Comparison of ENCODE assay signal across 8 cellular contexts in the genomic region with DNA sequence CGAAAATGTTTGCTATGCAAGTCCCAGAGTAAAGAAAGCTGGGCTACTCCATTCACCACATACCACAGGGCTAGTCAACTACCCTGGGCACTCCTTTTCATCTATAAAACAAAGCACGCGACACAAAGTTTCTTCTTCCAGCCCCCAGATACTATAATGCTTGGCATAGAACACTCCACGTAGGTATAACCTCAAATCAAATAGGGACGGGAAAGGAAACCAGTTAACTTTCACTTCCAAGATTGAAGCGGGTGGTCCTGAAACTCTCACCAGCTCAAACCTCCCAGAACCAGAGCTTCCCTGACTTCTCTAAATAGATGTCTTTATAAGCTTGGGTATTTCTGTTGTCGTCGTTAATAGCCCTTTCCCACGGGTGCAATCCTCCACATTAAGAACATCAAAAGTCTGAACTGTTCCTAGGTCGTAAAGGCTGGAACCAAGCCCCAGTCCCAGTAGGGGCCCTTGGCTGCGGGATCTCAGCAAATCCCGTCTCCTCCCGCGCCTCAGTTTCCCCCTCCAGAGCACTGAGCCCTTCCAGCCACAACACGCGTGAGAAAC. TPM values are rescaled to one million over a fixed set of nuclear protein-coding genes. Genes with fewer than 3 reads are reported as not detected.
A peak's percentile ranks its signal among the peaks of the same experiment; 100 is the strongest.
DNase-seq lines count a peak whose midpoint lies in the region; ATAC-seq and TF ChIP-seq lines count a peak whose summit lies in the region.

No MANE protein-coding gene starts in this region.

- H4K20me1 ChIP-seq in DND-41 (ENCODE audit: insufficient read depth, low read length): no peaks in the 10 kb centered on the region

- no peaks in the 10 kb centered on the region for H3K79me2 ChIP-seq in DND-41 (ENCODE audit: insufficient read depth, low read length)

- peak overlapping the region; percentile 54 for H3K9ac ChIP-seq in DND-41 (ENCODE audit: low read depth, low read length)
- peak overlapping the region; percentile 86 for H3K9ac ChIP-seq in iPS-20b (ENCODE audit: low read depth, low read length)

- H3K36me3 ChIP-seq in DND-41 (ENCODE audit: insufficient read depth, low read length) (no peaks in the 10 kb centered on the region), iPS-20b (ENCODE audit: insufficient read depth, low read depth, low read length) (no peaks in the 10 kb centered on the region), spleen (peaks cover 0 to 8% (median 2%) of the 10 kb centered on the region in 6 donors)

- H3K27me3 ChIP-seq in DND-41 (ENCODE audit: insufficient read depth, low read length, poor library complexity) (no peaks in the 10 kb centered on the region), iPS-20b (ENCODE audit: insufficient read depth, low read length) (peaks cover 12% of the 10 kb centered on the region), spleen (replicated peaks in 1 of 7) (peaks cover 0 to 38% (median 0%) of the 10 kb centered on the region in 7 donors)

- TF ChIP-seq POLR2A in spleen (IDR thresholded peaks at IDR 0.05): no peak

- peak overlapping the region; percentile 3 to 66; a peak in 3 of 4 replicates for H3K4me3 ChIP-seq in DND-41 (ENCODE audit: low read depth in 1 of 2, low read length in 2 of 2)
- H3K4me3 ChIP-seq in iPS-20b (ENCODE audit: low read length): peak overlapping the region; percentile 96
- peak overlapping the region; percentile 48 to 76 (median 52) for H3K4me3 ChIP-seq in spleen

- H3K4me1 ChIP-seq in DND-41 (ENCODE audit: insufficient read depth, low read length) (peaks cover 53% of the 10 kb centered on the region), iPS-20b (ENCODE audit: insufficient read depth, low read length) (peaks cover 5% of the 10 kb centered on the region; the same call in 1 of the 2 replicates), spleen (peaks cover 0 to 53% (median 42%) of the 10 kb centered on the region in 6 donors)

- no peak for DNase-seq in DND-41
- DNase-seq in astrocyte of the hippocampus (ENCODE audit: low read depth, low spot score): peak; percentile 55
- no peak for DNase-seq in spleen
- no peak for DNase-seq in NCI-H1436 treated with DMSO at 0.1 percent for 48 hours (lab: John Stamatoyannopoulos, UW)
- no peak for DNase-seq in 8988T
- DNase-seq in activated CD4-positive, CD25-positive, alpha-beta regulatory T cell treated with anti-CD3 and anti-CD28 coated beads, Interleukin-2, amount 50 U/mL, for 72 hours: no peak

- peak overlapping the region; percentile 79 for H3K4me2 ChIP-seq in DND-41 (ENCODE audit: insufficient read depth, low read length)

- TF ChIP-seq CTCF in DND-41 (IDR thresholded peaks at IDR 0.05; ENCODE audit: borderline replicate concordance, extremely low read depth, low read length, poor library complexity, severe bottlenecking) (no peak), spleen (IDR thresholded peaks at IDR 0.05 in 8 of 11, conservative IDR thresholded peaks at IDR 0.05 in 3 of 11) (no peak)

- H3K27ac ChIP-seq in DND-41 (ENCODE audit: low read length) (peak overlapping the region; percentile 4; the same call in 1 of the 2 replicates), iPS-20b (ENCODE audit: low read length) (no peak overlapping the region), spleen (peak overlapping the region in 7 of 8 donors; percentile 60 to 87 (median 83))

- ATAC-seq in DND-41 (ENCODE audit: insufficient read depth, low read depth) (no peak), HG02798 (IDR thresholded peaks at IDR 0.05; ENCODE audit: poor library complexity, unreplicated experiment) (peak; percentile 2)

- no peaks in the 10 kb centered on the region for H3K9me3 ChIP-seq in DND-41 (ENCODE audit: insufficient read depth, low read length, severe bottlenecking)
- H3K9me3 ChIP-seq in iPS-20b (ENCODE audit: insufficient read depth, low read depth, low read length): no peaks in the 10 kb centered on the region; the same call in 1 of the 2 replicates
- peaks cover 0 to 6% (median 0%) of the 10 kb centered on the region in 8 donors for H3K9me3 ChIP-seq in spleen

- WGBS in spleen, 5 donors: 6 to 10% (median 8%) methylated on average over 16 of the region's 16 CpGs

- peak overlapping the region; percentile 67 for H2AFZ ChIP-seq in DND-41 (ENCODE audit: low read depth, low read length)

- intact Hi-C loops in spleen (cut with DNase I; ENCODE audit: low total_unique reads): no loop called here

RNA-seq across cellular contexts. Expression of gene LGMN, which starts 0.6 kb away (rescaled TPM):
- total RNA-seq in spleen: 100 to 1,000 TPM; 121 to 270 (median 258) TPM
- polyA plus RNA-seq in spleen: 10 to 100 TPM; 56.6 to 99.7 (median 84.0) TPM

RNA-seq across cellular contexts. Expression of gene GOLGA5, which starts 46.3 kb away (rescaled TPM):
- total RNA-seq in spleen: 10 to 100 TPM; 23.1 to 37.0 (median 30.6) TPM
- 10 to 100 TPM; 16.7 to 22.6 (median 18.8) TPM for polyA plus RNA-seq in spleen

Comparison
In these comparisons a context has a peak if more than half of its experiments do, and no peak if none do; other contexts are left out.
1. H3K4me3 ChIP-seq: peak in every context shown above with its lines; median percentile 96 in iPS-20b; 52 in spleen; 34 in DND-41.